ENCODE assay signal across 8 cellular contexts in the genomic region with DNA sequence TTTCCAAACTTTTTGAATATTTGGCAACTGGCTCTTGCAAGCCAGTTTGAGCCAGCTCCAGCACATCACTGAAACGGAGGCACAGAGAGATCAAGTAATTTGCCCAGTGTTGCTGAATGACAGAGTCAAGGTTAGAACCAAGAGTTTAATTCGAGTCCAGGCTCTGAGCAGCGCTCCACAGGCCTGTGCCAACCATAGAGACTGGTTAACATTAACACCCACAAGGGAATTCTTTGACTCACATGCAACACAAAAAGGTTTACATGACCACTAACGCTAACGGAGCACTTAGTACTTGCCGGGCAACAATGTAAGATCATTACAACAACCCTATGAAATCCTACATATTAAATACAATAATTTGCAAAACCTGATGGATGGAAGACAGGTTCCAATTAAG. TPM values are rescaled to one million over a fixed set of nuclear protein-coding genes. Genes with fewer than 3 reads are reported as not detected.
DNase-seq lines count a peak whose midpoint lies in the region; ATAC-seq and TF ChIP-seq lines count a peak whose summit lies in the region.

No MANE protein-coding gene starts in this region.

- TF ChIP-seq CTCF in MCF 10A (IDR thresholded peaks at IDR 0.05; ENCODE audit: unreplicated experiment) (no peak), neural crest cell (conservative IDR thresholded peaks at IDR 0.05) (no peak)

- H3K36me3 ChIP-seq in CD4-positive, alpha-beta memory T cell (ENCODE audit: insufficient read depth, low read length) = no peaks in the 10 kb centered on the region

- H3K27me3 Mint-ChIP-seq in CD4-positive, alpha-beta memory T cell = no peaks in the 10 kb centered on the region
- H3K27me3 Mint-ChIP-seq in MCF 10A (ENCODE audit: insufficient read depth, unreplicated experiment) = no peaks in the 10 kb centered on the region
- H3K27me3 Mint-ChIP-seq in neural crest cell (ENCODE audit: low read depth) = peaks cover 59% of the 10 kb centered on the region

- CTCF ChIA-PET in CD4-positive, alpha-beta memory T cell (lab: Charles Lee; ENCODE audit: partially characterized antibody) = interaction anchor here (0.8 to 5.1 kb wide), 7 partner anchors 15 to 342 kb away, joined by 3 to 57 read pairs (median 7); partner anchors contain the start of gene GRK5
- CTCF ChIA-PET in MCF 10A (lab: Yijun Ruan, JAX) = interaction anchor here (0.6 kb wide), 1 partner anchor 21 kb away, joined by 7 read pairs; no protein-coding TSS in a partner anchor

- peaks cover 0 to 11% of the 10 kb centered on the region in 2 donors for H3K36me3 Mint-ChIP-seq in CD4-positive, alpha-beta memory T cell
- H3K36me3 Mint-ChIP-seq in MCF 10A (ENCODE audit: insufficient read depth, unreplicated experiment) (peaks cover 10% of the 10 kb centered on the region), neural crest cell (ENCODE audit: low read depth) (no peaks in the 10 kb centered on the region)

- peak overlapping the region; percentile 30 to 88 for H3K4me3 ChIP-seq in CD4-positive, alpha-beta memory T cell (ENCODE audit: low read length in 2 of 2)

- peaks cover 62% of the 10 kb centered on the region for H3K4me1 ChIP-seq in CD4-positive, alpha-beta memory T cell (ENCODE audit: insufficient read depth, low read length)

- peak overlapping the region; percentile 88 to 95 (median 92) for H3K4me3 Mint-ChIP-seq in CD4-positive, alpha-beta memory T cell
- H3K4me3 Mint-ChIP-seq in MCF 10A (ENCODE audit: unreplicated experiment) = peak overlapping the region; percentile 77
- H3K4me3 Mint-ChIP-seq in neural crest cell = peak overlapping the region; percentile 74

- peaks cover 0 to 1% (median 0%) of the 10 kb centered on the region in 8 donors for H3K9me3 Mint-ChIP-seq in CD4-positive, alpha-beta memory T cell
- no peaks in the 10 kb centered on the region for H3K9me3 Mint-ChIP-seq in MCF 10A (ENCODE audit: unreplicated experiment)
- no peaks in the 10 kb centered on the region for H3K9me3 Mint-ChIP-seq in neural crest cell

- peaks cover 43 to 64% (median 56%) of the 10 kb centered on the region in 4 donors for H3K4me1 Mint-ChIP-seq in CD4-positive, alpha-beta memory T cell
- H3K4me1 Mint-ChIP-seq in MCF 10A (ENCODE audit: insufficient read depth, unreplicated experiment) (peaks cover 35% of the 10 kb centered on the region), neural crest cell (peaks cover 34% of the 10 kb centered on the region)

- POLR2A ChIA-PET in CD4-positive, alpha-beta memory T cell (lab: Charles Lee; ENCODE audit: partially characterized antibody) = interaction anchor here (0.5 to 7.7 kb wide), 14 partner anchors 10 to 334 kb away, joined by 3 to 107 read pairs (median 16); partner anchors contain the start of genes BAG3, GRK5 and TIAL1
- POLR2A ChIA-PET in MCF 10A (lab: Yijun Ruan, JAX) = interaction anchor here (0.6 kb wide), 1 partner anchor 342 kb away, joined by 3 read pairs; no protein-coding TSS in a partner anchor

- peak overlapping the region; percentile 82 to 96 (median 91) for H3K27ac Mint-ChIP-seq in CD4-positive, alpha-beta memory T cell
- H3K27ac Mint-ChIP-seq in MCF 10A (ENCODE audit: low read depth, unreplicated experiment) (no peak overlapping the region), neural crest cell (ENCODE audit: unreplicated experiment) (no peak overlapping the region)

- TSS peak; percentile 52 for BruUV-seq in MCF 10A (replicated peaks; lab: Mats Ljungman, UMichigan)

- no peaks in the 10 kb centered on the region for H3K9me3 ChIP-seq in CD4-positive, alpha-beta memory T cell (ENCODE audit: control insufficient read depth in 1 of 2, low read length in 2 of 2)

- intact Hi-C loops in CD4-positive, alpha-beta memory T cell (cut with micrococcal nuclease) = loop anchor here (1.0 to 5.0 kb wide), 2 partner anchors 376 to 784 kb away; partner anchors contain the start of gene SFXN4
- intact Hi-C loops in MCF 10A (cut with micrococcal nuclease) = loop anchor here (5.0 kb wide), 2 partner anchors 56 to 334 kb away; partner anchors contain the start of genes GRK5 and TIAL1

- peak overlapping the region; percentile 57 for H3K27ac ChIP-seq in CD4-positive, alpha-beta memory T cell (ENCODE audit: low read depth, low read length)

- no peaks in the 10 kb centered on the region for H3K27me3 ChIP-seq in CD4-positive, alpha-beta memory T cell (ENCODE audit: insufficient read depth, low read length)

- no peak for ATAC-seq in GM21786 (IDR thresholded peaks at IDR 0.05; ENCODE audit: unreplicated experiment)
- no peak for ATAC-seq in HG02884 (IDR thresholded peaks at IDR 0.05; ENCODE audit: unreplicated experiment)

- no peak for DNase-seq in CD4-positive, alpha-beta memory T cell
- DNase-seq in NAMALWA (ENCODE audit: low spot score) (peak; percentile 25), MCF 10A (ENCODE audit: unreplicated experiment) (no peak), neural crest cell (ENCODE audit: low read depth, low spot score) (no peak), DMS53 treated with DMSO at 0.1 percent for 48 hours (lab: John Stamatoyannopoulos, UW; ENCODE audit: unreplicated experiment) (no peak), NCI-H2081 treated with DMSO at 0.1 percent for 48 hours (lab: John Stamatoyannopoulos, UW) (no peak)

RNA-seq across cellular contexts. Expression of gene RGS10, which starts 1.5 kb away (rescaled TPM):
- total RNA-seq in CD4-positive, alpha-beta memory T cell = 100 to 1,000 TPM; 115 to 122 TPM
- 100 to 1,000 TPM; 153 to 187 TPM for polyA plus RNA-seq in CD4-positive, alpha-beta memory T cell
- total RNA-seq in MCF 10A (2022) = 17.0 and 26.0 TPM in 2 replicates
- 9.5 and 10.6 TPM in 2 replicates for total RNA-seq in neural crest cell

RNA-seq across cellular contexts. Expression of gene TIAL1, which starts 55.7 kb away (rescaled TPM):
- 100 to 1,000 TPM; 201 to 212 TPM for total RNA-seq in CD4-positive, alpha-beta memory T cell
- 10 to 100 TPM in 1 of 2 donors, 1 to 10 TPM in 1; 8.8 to 12.0 TPM for polyA plus RNA-seq in CD4-positive, alpha-beta memory T cell
- 117 and 149 TPM in 2 replicates for total RNA-seq in MCF 10A (2022)
- 176 and 188 TPM in 2 replicates for total RNA-seq in neural crest cell

Comparison
In these comparisons a context has a peak if more than half of its experiments do, and no peak if none do; other contexts are left out.
1. H3K27ac Mint-ChIP-seq: peak in CD4-positive, alpha-beta memory T cell (7 of 7); none in MCF 10A (single experiment) and neural crest cell (single experiment).
2. Peak in every context shown above with its lines, with median percentiles within 50 percentile points of each other: H3K4me3 Mint-ChIP-seq.